In the genomic region with DNA sequence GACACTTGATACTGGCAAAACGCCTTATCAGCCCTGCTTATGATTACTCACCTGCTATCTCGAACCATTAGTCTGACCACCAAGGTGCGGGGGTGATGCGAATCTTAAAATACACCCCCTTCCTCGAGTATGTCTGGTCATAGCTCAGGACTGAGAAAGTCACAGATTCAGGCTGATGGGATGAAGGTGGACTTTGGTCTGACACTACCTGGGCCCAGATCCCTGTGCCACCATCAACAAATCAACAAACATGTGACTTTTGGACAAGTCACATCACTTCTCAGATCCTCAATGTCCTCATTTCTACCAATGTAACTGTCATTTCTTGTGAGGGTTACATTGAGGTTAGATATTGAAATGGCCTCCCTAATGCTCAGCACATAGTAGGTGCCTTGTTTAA, we compare ENCODE assay signal across 17 cellular contexts.
"Had no signal": no experiment of that assay in that cellular context is flagged by ENCODE, and none has a peak within 500 bp of the region (broad histone marks: within the 10 kb centered on the region; RNA-seq: fewer than 3 reads in every experiment).

No MANE protein-coding gene starts in this region.

- H3K9me3 Mint-ChIP-seq: activated naive CD4-positive, alpha-beta T cell treated with anti-CD3 and anti-CD28 coated beads, Interleukin-2, amount 50 U/mL, for 24 hours; memory B cell had no signal

- H3K4me3 ChIP-seq: esophagus squamous epithelium, left ventricle myocardium inferior, suprapubic skin had no signal

- H3K4me1 ChIP-seq: suprapubic skin had no signal

- H3K36me3 ChIP-seq: esophagus squamous epithelium, left ventricle myocardium inferior, suprapubic skin had no signal

- H3K36me3 Mint-ChIP-seq: activated naive CD4-positive, alpha-beta T cell treated with anti-CD3 and anti-CD28 coated beads, Interleukin-2, amount 50 U/mL, for 24 hours; brain; memory B cell had no signal

- H3K27ac Mint-ChIP-seq: brain, nephron progenitor cell had no signal

- H3K27me3 ChIP-seq: esophagus squamous epithelium, suprapubic skin had no signal

- H3K27ac ChIP-seq: esophagus squamous epithelium, suprapubic skin had no signal

- DNase-seq: activated CD8-positive, alpha-beta memory T cell treated with anti-CD3 and anti-CD28 coated beads, Interleukin-2, amount 50 U/mL, for 48 hours; cortex of kidney; effector CD4-positive, alpha-beta T cell; esophagus squamous epithelium; hippocampal formation; left ventricle myocardium inferior; nephron progenitor cell; occipital lobe; stimulated activated CD4-positive, alpha-beta T cell treated with anti-CD3 and anti-CD28 coated beads, Interleukin-4, amount 100 ng/mL, for 1 hour; stimulated activated naive CD4-positive, alpha-beta T cell; T-helper 1 cell; T1000; trophoblast cell had no signal

- H3K9me3 ChIP-seq: left ventricle myocardium inferior, suprapubic skin had no signal

- H3K27me3 Mint-ChIP-seq: activated naive CD4-positive, alpha-beta T cell treated with anti-CD3 and anti-CD28 coated beads, Interleukin-2, amount 50 U/mL, for 24 hours; memory B cell had no signal

- H3K4me3 Mint-ChIP-seq: brain, memory B cell, nephron progenitor cell had no signal
